Comparison of ENCODE assay signal across 24 cellular contexts in genomic region chr10:83195021-83195420, GRCh38.
"Had no signal": no experiment of that assay in that cellular context is flagged by ENCODE, and none has a peak within 500 bp of the region (broad histone marks: within the 10 kb centered on the region; RNA-seq: fewer than 3 reads in every experiment).

No MANE protein-coding gene starts in this region.

- H3K4me3 ChIP-seq: colonic mucosa, coronary artery, dorsolateral prefrontal cortex, esophagus muscularis mucosa, esophagus squamous epithelium, gastrocnemius medialis, gastroesophageal sphincter, heart left ventricle, heart right ventricle, hepatocyte had no signal

- H3K27ac ChIP-seq: colonic mucosa, coronary artery, dorsolateral prefrontal cortex, epithelial cell of prostate, esophagus muscularis mucosa, esophagus squamous epithelium, foreskin keratinocyte, gastrocnemius medialis, gastroesophageal sphincter, heart left ventricle, heart right ventricle, hepatocyte had no signal

- DNase-seq: colonic mucosa; cortex of kidney; dermis blood vessel endothelial cell; dorsolateral prefrontal cortex; effector CD4-positive, alpha-beta T cell; effector CD8-positive, alpha-beta T cell; effector memory CD4-positive, alpha-beta T cell; effector memory CD8-positive, alpha-beta T cell; endodermal cell; erythroblast; esophagus squamous epithelium; foreskin fibroblast; foreskin keratinocyte; foreskin melanocyte; gastrocnemius medialis; glutamatergic neuron; head of caudate nucleus; heart left ventricle; heart right ventricle had no signal
